Comparison of ENCODE assay signal across 13 cellular contexts in genomic region chr2:75516378-75517122, GRCh38. TPM values are rescaled to one million over a fixed set of nuclear protein-coding genes. Genes with fewer than 3 reads are reported as not detected.
DNase-seq lines count a peak whose midpoint lies in the region; ATAC-seq, FAIRE-seq and TF ChIP-seq lines count a peak whose summit lies in the region.
"Had no signal": no experiment of that assay in that cellular context is flagged by ENCODE, and none has a peak within 500 bp of the region (broad histone marks: within the 10 kb centered on the region; RNA-seq: fewer than 3 reads in every experiment).

No MANE protein-coding gene starts in this region.

- WGBS in mammary epithelial cell (ENCODE audit: low coverage, missing lambda C conversion rate) = 42% methylated on average over 7 of the region's 7 CpGs

- H3K4me3 ChIP-seq in mammary epithelial cell (replicated peaks in 1 of 3; ENCODE audit: insufficient read depth in 1 of 3, low read depth in 2 of 3, low read length in 3 of 3) (no peak overlapping the region), breast epithelium (no peak overlapping the region), kidney (ENCODE audit: low read length in 2 of 2) (no peak overlapping the region)
- H3K4me3 ChIP-seq: A549 had no signal

- no peak for TF ChIP-seq POLR2A in breast epithelium (IDR thresholded peaks at IDR 0.05)

- H3K36me3 ChIP-seq in mammary epithelial cell (ENCODE audit: insufficient read depth, low read length) = peaks cover 9% of the 10 kb centered on the region
- H3K36me3 ChIP-seq in breast epithelium = no peaks in the 10 kb centered on the region
- peaks cover 3 to 17% of the 10 kb centered on the region in 2 donors for H3K36me3 ChIP-seq in kidney (ENCODE audit: control insufficient read depth in 1 of 2, insufficient read depth in 2 of 2, low read length in 2 of 2)

- ATAC-seq in left ventricle myocardium superior = no peak
- ATAC-seq: A549 had no signal

- DNase-seq in mammary epithelial cell = peak; percentile 54
- no peak for DNase-seq in breast epithelium (ENCODE audit: low spot score in 2 of 2)
- peak; percentile 26 for DNase-seq in NCI-H774 (lab: John Stamatoyannopoulos, UW)
- no peak for DNase-seq in kidney
- no peak for DNase-seq in NCI-H82 treated with DMSO at 0.1 percent for 48 hours (lab: John Stamatoyannopoulos, UW; ENCODE audit: unreplicated experiment)
- DNase-seq in OCI-M1 (lab: John Stamatoyannopoulos, UW) = no peak
- no peak for DNase-seq in left ventricle myocardium superior
- DNase-seq in LoVo (ENCODE audit: low spot score) = no peak
- DNase-seq: activated T-cell treated with anti-CD3 and anti-CD28 coated beads for 4 hours; CD8-positive, alpha-beta memory T cell; erythroblast; HFFc6 had no signal

- H3K4me1 ChIP-seq in mammary epithelial cell (ENCODE audit: insufficient read depth, low read length) (peaks cover 19% of the 10 kb centered on the region), breast epithelium (no peaks in the 10 kb centered on the region), kidney (ENCODE audit: control insufficient read depth in 1 of 2, insufficient read depth in 1 of 2, low read depth in 1 of 2, low read length in 2 of 2) (peaks cover 13% of the 10 kb centered on the region in 2 donors)
- H3K4me1 ChIP-seq: A549 had no signal

- intact Hi-C loops in mammary epithelial cell (cut with micrococcal nuclease) = no loop called here
- intact Hi-C loops in breast epithelium (cut with DNase I; ENCODE audit: low total_unique reads) = no loop called here
- intact Hi-C loops in kidney (cut with DNase I) = no loop called here
- intact Hi-C loops in left ventricle myocardium superior (cut with micrococcal nuclease) = no loop called here

- H3K27ac ChIP-seq in mammary epithelial cell (ENCODE audit: insufficient read depth, low read depth, low read length) (no peak overlapping the region), breast epithelium (peak overlapping the region in 1 of 2 donors; percentile 2), kidney (ENCODE audit: low read depth in 2 of 2, low read length in 2 of 2) (peak overlapping the region; percentile 2 to 18)
- H3K27ac ChIP-seq: A549 had no signal

- H2AFZ ChIP-seq in mammary epithelial cell (ENCODE audit: low read depth, low read length) = no peak overlapping the region

- no peak overlapping the region for H3K4me2 ChIP-seq in mammary epithelial cell (ENCODE audit: insufficient read depth, low read depth, low read length)
- H3K4me2 ChIP-seq: A549 had no signal

- H3K79me2 ChIP-seq in mammary epithelial cell (ENCODE audit: insufficient read depth, low read length) = peaks cover 38% of the 10 kb centered on the region

- no TSS peak for BruUV-seq in mammary epithelial cell (replicated peaks; lab: Mats Ljungman, UMichigan)

- dilution Hi-C loops in mammary epithelial cell (cut with HindIII; ENCODE audit: low sequenced_read_pairs) = no loop called here

- in situ Hi-C loops in mammary epithelial cell (cut with MboI; ENCODE audit: low sequenced_read_pairs in 2 of 2) = no loop called here

- TF ChIP-seq CTCF in mammary epithelial cell (conservative IDR thresholded peaks at IDR 0.05 in 1 of 2, IDR thresholded peaks at IDR 0.05 in 1 of 2; ENCODE audit: extremely low read depth in 1 of 2, insufficient read depth in 1 of 2, low read depth in 1 of 2, low read length in 2 of 2) (no peak), breast epithelium (IDR thresholded peaks at IDR 0.05) (no peak), kidney (IDR thresholded peaks at IDR 0.05; ENCODE audit: borderline replicate concordance, extremely low read depth, insufficient read depth) (no peak)

- H3K9ac ChIP-seq in mammary epithelial cell (ENCODE audit: insufficient read depth, low read length) (no peak overlapping the region), kidney (ENCODE audit: low read length in 2 of 2) (no peak overlapping the region)

- H3K9me3 ChIP-seq in mammary epithelial cell (replicated peaks; ENCODE audit: insufficient read depth, low read length) (peaks cover 7% of the 10 kb centered on the region), breast epithelium (peaks cover 5 to 6% of the 10 kb centered on the region in 2 donors), kidney (ENCODE audit: control insufficient read depth in 1 of 2, low read length in 2 of 2) (peaks cover 0 to 6% of the 10 kb centered on the region in 2 donors)

- no peak for FAIRE-seq in kidney (lab: Jason Lieb, UNC)
- FAIRE-seq: A549 had no signal

- CTCF ChIA-PET in mammary epithelial cell (lab: Charles Lee; ENCODE audit: low non-redundant PET) = no interaction called here

- H3K27me3 ChIP-seq in mammary epithelial cell (ENCODE audit: insufficient read depth, low read length) (no peaks in the 10 kb centered on the region), breast epithelium (no peaks in the 10 kb centered on the region)

- H4K20me1 ChIP-seq in mammary epithelial cell (ENCODE audit: insufficient read depth, low read length) = no peaks in the 10 kb centered on the region

RNA-seq across cellular contexts. Expression of gene EVA1A, which starts 44.2 kb away (rescaled TPM):
- total RNA-seq in mammary epithelial cell (10 to 100 TPM; 19.2 to 28.7 TPM), breast epithelium (10 to 100 TPM in 1 of 3 donors, 1 to 10 TPM in 1, not detected in 1; 5.2 to 10.4 TPM), kidney (28.1 TPM), left ventricle myocardium superior (0.94 TPM)
- polyA plus RNA-seq in mammary epithelial cell (28.0 TPM), kidney (ENCODE audit: insufficient read depth, low read depth, low replicate concordance) (32.4 TPM)
- polyA minus RNA-seq in mammary epithelial cell = 37.7 TPM
- total RNA-seq: CD8-positive, alpha-beta memory T cell had no signal
- polyA plus RNA-seq: CD8-positive, alpha-beta memory T cell had no signal

Comparison
In these comparisons a context has a peak if more than half of its experiments do, and no peak if none do; other contexts are left out.
1. DNase-seq: peak in mammary epithelial cell (single experiment) and NCI-H774 (single experiment); none in breast epithelium (0 of 2), kidney (single experiment), NCI-H82 treated with DMSO at 0.1 percent for 48 hours (single experiment), OCI-M1 (single experiment), left ventricle myocardium superior (single experiment) and LoVo (single experiment).